26 cellular contexts compared by ENCODE assay signal in the genomic region with DNA sequence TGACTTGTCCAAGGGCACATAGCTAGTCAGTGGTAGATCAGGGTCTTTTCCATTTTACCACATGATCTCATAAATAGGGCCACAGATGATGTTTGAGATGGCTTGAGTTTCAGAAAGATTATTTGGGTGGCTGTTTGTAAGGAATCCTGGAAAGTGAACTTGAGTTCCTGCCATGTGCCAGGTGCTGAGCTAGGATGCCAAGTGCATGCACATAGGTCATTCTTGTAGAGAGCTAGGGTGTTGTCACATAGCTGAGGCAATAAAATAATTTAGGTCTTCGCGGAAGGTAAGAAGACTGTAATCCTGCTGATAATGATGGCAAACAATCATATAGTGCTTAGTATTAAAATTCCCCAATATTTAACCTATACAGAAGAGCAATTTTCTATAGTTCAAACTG.
"Had no signal": no experiment of that assay in that cellular context is flagged by ENCODE, and none has a peak within 500 bp of the region (broad histone marks: within the 10 kb centered on the region; RNA-seq: fewer than 3 reads in every experiment).

No MANE protein-coding gene starts in this region.

- DNase-seq: activated CD4-positive, alpha-beta memory T cell treated with anti-CD3 and anti-CD28 coated beads for 36 hours; activated CD4-positive, alpha-beta T cell treated with anti-CD3 and anti-CD28 coated beads for 36 hours; activated CD4-positive, alpha-beta T cell treated with anti-CD3 and anti-CD28 coated beads, Interleukin-2, amount 10 ng/mL, durations not matched to agents 24 days and 14 days; activated CD4-positive, CD25-positive, alpha-beta regulatory T cell; activated CD4-positive, CD25-positive, alpha-beta regulatory T cell treated with anti-CD3 and anti-CD28 coated beads, Interleukin-2, amount 50 U/mL, for 72 hours; activated CD8-positive, alpha-beta memory T cell treated with anti-CD3 and anti-CD28 coated beads, Interleukin-2, amount 10 ng/mL, durations not matched to agents 7 days and 5 days; activated CD8-positive, alpha-beta memory T cell treated with anti-CD3 and anti-CD28 coated beads, Interleukin-2, amount 50 U/mL, for 4 hours; activated CD8-positive, alpha-beta T cell treated with anti-CD3 and anti-CD28 coated beads, Interleukin-2, amount 10 ng/mL, durations not matched to agents 7 days and 5 days; activated effector memory CD4-positive, alpha-beta T cell treated with anti-CD3 and anti-CD28 coated beads, Interleukin-2, amount 50 U/mL, for 16 hours; activated naive CD4-positive, alpha-beta T cell treated with anti-CD3 and anti-CD28 coated beads for 36 hours; activated naive CD8-positive, alpha-beta T cell treated with anti-CD3 and anti-CD28 coated beads for 36 hours; activated naive CD8-positive, alpha-beta T cell treated with anti-CD3 and anti-CD28 coated beads, Interleukin-2, amount 50 U/mL, for 24 hours; activated T-cell treated with anti-CD3 and anti-CD28 coated beads, Interleukin-2, amount 50 U/mL, for 1 hour; activated T-cell treated with anti-CD3 and anti-CD28 coated beads, Interleukin-2, amount 50 U/mL, for 48 hours; adrenal gland; amygdala; aorta; body of pancreas; caudate nucleus; effector memory CD4-positive, alpha-beta T cell; erythroblast; foreskin keratinocyte; gastrocnemius medialis; glutamatergic neuron; T-helper 2 cell had no signal

- H3K9me3 ChIP-seq: adrenal gland, body of pancreas, esophagus muscularis mucosa, gastrocnemius medialis had no signal

- H3K4me1 ChIP-seq: adrenal gland, body of pancreas, esophagus muscularis mucosa, gastrocnemius medialis had no signal

- ATAC-seq: activated CD4-positive, alpha-beta T cell treated with anti-CD3 and anti-CD28 coated beads for 36 hours; activated CD8-positive, alpha-beta memory T cell treated with anti-CD3 and anti-CD28 coated beads, Interleukin-2, amount 10 ng/mL, durations not matched to agents 7 days and 5 days; activated CD8-positive, alpha-beta T cell treated with anti-CD3 and anti-CD28 coated beads, Interleukin-2, amount 10 ng/mL, durations not matched to agents 7 days and 5 days; activated naive CD8-positive, alpha-beta T cell treated with anti-CD3 and anti-CD28 coated beads, Interleukin-2, amount 50 U/mL, for 24 hours; body of pancreas; foreskin keratinocyte; gastrocnemius medialis had no signal

- H3K27ac ChIP-seq: adrenal gland, body of pancreas, esophagus muscularis mucosa, foreskin keratinocyte, gastrocnemius medialis had no signal

- H3K36me3 ChIP-seq: adrenal gland, esophagus muscularis mucosa, gastrocnemius medialis had no signal

- H3K27me3 ChIP-seq: adrenal gland, body of pancreas, esophagus muscularis mucosa, foreskin keratinocyte, gastrocnemius medialis had no signal

- H3K4me3 ChIP-seq: adrenal gland, body of pancreas, esophagus muscularis mucosa, gastrocnemius medialis had no signal
